16 cellular contexts compared by ENCODE assay signal in genomic region chr6:28810655-28811053, GRCh38.
A peak's percentile ranks its signal among the peaks of the same experiment; 100 is the strongest.
DNase-seq lines count a peak whose midpoint lies in the region; ATAC-seq and TF ChIP-seq lines count a peak whose summit lies in the region.
"Had no signal": no experiment of that assay in that cellular context is flagged by ENCODE, and none has a peak within 500 bp of the region (broad histone marks: within the 10 kb centered on the region; RNA-seq: fewer than 3 reads in every experiment).

No MANE protein-coding gene starts in this region.

- H2AFZ ChIP-seq in neural progenitor cell (replicated peaks) = peak overlapping the region; percentile 6

- peak overlapping the region; percentile 11 for H3K4me3 Mint-ChIP-seq in activated CD4-positive, alpha-beta T cell treated with anti-CD3 and anti-CD28 coated beads for 36 hours
- H3K4me3 Mint-ChIP-seq in central memory CD8-positive, alpha-beta T cell = peak overlapping the region; percentile 20
- peak overlapping the region; percentile 73 for H3K4me3 Mint-ChIP-seq in neural progenitor cell

- no peak for TF ChIP-seq CTCF in neural progenitor cell (IDR thresholded peaks at IDR 0.05)

- H3K9me3 Mint-ChIP-seq in activated CD4-positive, alpha-beta T cell treated with anti-CD3 and anti-CD28 coated beads for 36 hours (ENCODE audit: low read depth) = peaks cover 7% of the 10 kb centered on the region
- H3K9me3 Mint-ChIP-seq in central memory CD8-positive, alpha-beta T cell = peaks cover 11% of the 10 kb centered on the region
- peaks cover 20% of the 10 kb centered on the region for H3K9me3 Mint-ChIP-seq in neural progenitor cell

- no peaks in the 10 kb centered on the region for H3K36me3 ChIP-seq in MG63
- H3K36me3 ChIP-seq in neural progenitor cell = no peaks in the 10 kb centered on the region
- H3K36me3 ChIP-seq: neutrophil, tibial nerve had no signal

- no peak overlapping the region for H3K9ac ChIP-seq in neural progenitor cell

- H3K27ac Mint-ChIP-seq in activated CD4-positive, alpha-beta T cell treated with anti-CD3 and anti-CD28 coated beads for 36 hours = no peak overlapping the region
- H3K27ac Mint-ChIP-seq in central memory CD8-positive, alpha-beta T cell (ENCODE audit: low read depth) = no peak overlapping the region
- no peak overlapping the region for H3K27ac Mint-ChIP-seq in neural progenitor cell

- H3K9me3 ChIP-seq in MG63 (no peaks in the 10 kb centered on the region), neural progenitor cell (ENCODE audit: low read depth) (no peaks in the 10 kb centered on the region)
- H3K9me3 ChIP-seq: neutrophil, tibial nerve had no signal

- intact Hi-C loops in activated CD4-positive, alpha-beta T cell treated with anti-CD3 and anti-CD28 coated beads for 36 hours (cut with DNase I, micrococcal nuclease) = loop anchor here (2.0 to 10.0 kb wide), 4 partner anchors 33 to 1526 kb away; no protein-coding TSS in a partner anchor

- peaks cover 10% of the 10 kb centered on the region for H3K36me3 Mint-ChIP-seq in activated CD4-positive, alpha-beta T cell treated with anti-CD3 and anti-CD28 coated beads for 36 hours (ENCODE audit: low read depth)
- H3K36me3 Mint-ChIP-seq in central memory CD8-positive, alpha-beta T cell (ENCODE audit: insufficient read depth) = peaks cover 21% of the 10 kb centered on the region
- no peaks in the 10 kb centered on the region for H3K36me3 Mint-ChIP-seq in neural progenitor cell

- no peaks in the 10 kb centered on the region for H3K79me2 ChIP-seq in neural progenitor cell (ENCODE audit: low read depth)

- peaks cover 13% of the 10 kb centered on the region for H3F3A ChIP-seq in neural progenitor cell (ENCODE audit: low read depth)

- H3K4me3 ChIP-seq in MG63 (peak overlapping the region; percentile 43), neural progenitor cell (peak overlapping the region; percentile 45)
- H3K4me3 ChIP-seq: tibial nerve had no signal

- DNase-seq in activated CD4-positive, alpha-beta T cell treated with anti-CD3 and anti-CD28 coated beads for 36 hours = no peak
- no peak for DNase-seq in activated CD4-positive, alpha-beta T cell treated with anti-CD3 and anti-CD28 coated beads, Interleukin-2, amount 50 U/mL, for 1 hour
- DNase-seq in MG63 (no peak), neural progenitor cell (ENCODE audit: low spot score) (peak; percentile 64), activated T-cell treated with anti-CD3 and anti-CD28 coated beads for 4 hours (no peak), RPMI8226 (no peak)
- DNase-seq in central memory CD8-positive, alpha-beta T cell (ENCODE audit: low spot score in 2 of 2) = no peak
- no peak for DNase-seq in stimulated activated CD4-positive, alpha-beta T cell treated with anti-CD3 and anti-CD28 coated beads, Interleukin-4, amount 100 ng/mL, for 1 hour
- DNase-seq: activated CD4-positive, CD25-positive, alpha-beta regulatory T cell; amniotic stem cell; GF-D8; islet precursor cell; NCI-H1436 treated with DMSO at 0.1 percent for 48 hours had no signal

- POLR2A ChIA-PET in activated CD4-positive, alpha-beta T cell treated with anti-CD3 and anti-CD28 coated beads for 36 hours (lab: Charles Lee) = no interaction called here

- H4K20me1 ChIP-seq in neural progenitor cell (ENCODE audit: low read depth) = peaks cover 75% of the 10 kb centered on the region

- H3K4me2 ChIP-seq in neural progenitor cell = peak overlapping the region; percentile 71

- peaks cover 87% of the 10 kb centered on the region for H3K27me3 Mint-ChIP-seq in activated CD4-positive, alpha-beta T cell treated with anti-CD3 and anti-CD28 coated beads for 36 hours
- peaks cover 99% of the 10 kb centered on the region for H3K27me3 Mint-ChIP-seq in central memory CD8-positive, alpha-beta T cell
- peaks cover 85% of the 10 kb centered on the region for H3K27me3 Mint-ChIP-seq in neural progenitor cell (ENCODE audit: insufficient read depth, low read depth)

- no peak overlapping the region for H3K27ac ChIP-seq in neural progenitor cell
- H3K27ac ChIP-seq: neutrophil, tibial nerve had no signal

- peaks cover 13% of the 10 kb centered on the region for H3K4me1 Mint-ChIP-seq in activated CD4-positive, alpha-beta T cell treated with anti-CD3 and anti-CD28 coated beads for 36 hours
- peaks cover 9% of the 10 kb centered on the region for H3K4me1 Mint-ChIP-seq in central memory CD8-positive, alpha-beta T cell
- H3K4me1 Mint-ChIP-seq in neural progenitor cell = peaks cover 30% of the 10 kb centered on the region

- ATAC-seq in activated CD4-positive, alpha-beta T cell treated with anti-CD3 and anti-CD28 coated beads for 36 hours = no peak
- ATAC-seq in central memory CD8-positive, alpha-beta T cell (replicated peaks; ENCODE audit: extremely low read depth, poor library complexity, severe bottlenecking) = no peak
- ATAC-seq: HCT116 had no signal

- CTCF ChIA-PET in activated CD4-positive, alpha-beta T cell treated with anti-CD3 and anti-CD28 coated beads for 36 hours (lab: Charles Lee) = interaction anchor here (0.6 to 1.4 kb wide), 7 partner anchors 15 to 736 kb away, joined by 3 to 5 read pairs (median 4); no protein-coding TSS in a partner anchor

- peaks cover 20% of the 10 kb centered on the region for H3K4me1 ChIP-seq in neural progenitor cell

- H3K27me3 ChIP-seq in MG63 = no peaks in the 10 kb centered on the region; the same call in 1 of the 2 replicates
- H3K27me3 ChIP-seq in neural progenitor cell = peaks cover 100% of the 10 kb centered on the region

Comparison
In these comparisons a context has a peak if more than half of its experiments do, and no peak if none do; other contexts are left out.
1. H3K4me3 Mint-ChIP-seq: peak in every context shown above with its lines; median percentile 73 in neural progenitor cell; 20 in central memory CD8-positive, alpha-beta T cell; 11 in activated CD4-positive, alpha-beta T cell treated with anti-CD3 and anti-CD28 coated beads for 36 hours.